Comparison of ENCODE assay signal across 23 cellular contexts in the genomic region with DNA sequence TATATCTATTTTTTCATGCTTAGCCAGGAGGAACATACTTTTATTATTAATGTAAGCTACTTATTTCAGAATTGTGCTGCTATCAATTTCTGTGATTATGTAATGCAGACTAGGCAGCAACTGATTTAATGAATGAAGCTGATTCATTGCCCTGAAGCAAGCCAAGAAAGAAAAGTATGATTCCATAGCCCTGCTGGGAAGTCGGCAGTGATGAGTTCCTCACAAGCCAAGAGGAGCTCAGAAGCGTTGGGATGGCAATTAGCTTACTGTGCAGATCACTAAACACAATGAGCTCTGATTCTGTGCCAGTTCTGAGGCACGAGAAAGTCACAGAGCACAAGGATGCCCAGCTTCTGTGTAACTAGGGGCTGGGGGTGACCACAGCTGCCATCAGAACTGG.
DNase-seq lines count a peak whose midpoint lies in the region; ATAC-seq and TF ChIP-seq lines count a peak whose summit lies in the region.
"Had no signal": no experiment of that assay in that cellular context is flagged by ENCODE, and none has a peak within 500 bp of the region (broad histone marks: within the 10 kb centered on the region; RNA-seq: fewer than 3 reads in every experiment).

No MANE protein-coding gene starts in this region.

- no peak for TF ChIP-seq CTCF in HFFc6 (IDR thresholded peaks at IDR 0.05)
- no peak for TF ChIP-seq CTCF in brain (conservative IDR thresholded peaks at IDR 0.05)
- TF ChIP-seq CTCF in foreskin keratinocyte (conservative IDR thresholded peaks at IDR 0.05), result no peak

- ATAC-seq in foreskin keratinocyte (peak; percentile 37), left lobe of liver (no peak)
- no peak for ATAC-seq in naive thymus-derived CD4-positive, alpha-beta T cell
- ATAC-seq: stimulated activated naive CD8-positive, alpha-beta T cell treated with anti-CD3 and anti-CD28 coated beads, Interleukin-15, Interleukin-2, amounts not matched to agents 100 U/mL and 50 U/mL, for 24 hours had no signal

- H3K9me3 Mint-ChIP-seq in HFFc6 (no peaks in the 10 kb centered on the region), brain (peaks cover 0 to under 1% (median 0%) of the 10 kb centered on the region in 5 experiments)
- H3K9me3 Mint-ChIP-seq in naive thymus-derived CD4-positive, alpha-beta T cell, result peaks cover 0 to 2% (median 0%) of the 10 kb centered on the region in 11 donors

- H3K27ac ChIP-seq in foreskin keratinocyte, result no peak overlapping the region
- no peak overlapping the region for H3K27ac ChIP-seq in naive thymus-derived CD4-positive, alpha-beta T cell (ENCODE audit: low read depth, low read length)
- H3K27ac ChIP-seq: ascending aorta, hepatocyte, ovary, transverse colon, VCaP had no signal

- intact Hi-C loops in naive thymus-derived CD4-positive, alpha-beta T cell (cut with micrococcal nuclease), result no loop called here

- CTCF ChIA-PET in naive thymus-derived CD4-positive, alpha-beta T cell (lab: Charles Lee), result no interaction called here

- no peaks in the 10 kb centered on the region for H3K36me3 Mint-ChIP-seq in HFFc6 (ENCODE audit: low read depth)
- no peaks in the 10 kb centered on the region for H3K36me3 Mint-ChIP-seq in brain
- H3K36me3 Mint-ChIP-seq in naive thymus-derived CD4-positive, alpha-beta T cell, result no peaks in the 10 kb centered on the region
- H3K36me3 Mint-ChIP-seq: naive B cell had no signal

- no peaks in the 10 kb centered on the region for H3K4me1 ChIP-seq in foreskin keratinocyte
- no peaks in the 10 kb centered on the region for H3K4me1 ChIP-seq in naive thymus-derived CD4-positive, alpha-beta T cell (ENCODE audit: control insufficient read depth in 2 of 2, insufficient read depth in 2 of 2, low read length in 2 of 2)
- H3K4me1 ChIP-seq: transverse colon had no signal

- no peak overlapping the region for H3K27ac Mint-ChIP-seq in HFFc6
- H3K27ac Mint-ChIP-seq in brain, result peak overlapping the region in 4 of 5 experiments; percentile 43 to 67 (median 64)
- H3K27ac Mint-ChIP-seq in naive thymus-derived CD4-positive, alpha-beta T cell, result no peak overlapping the region
- H3K27ac Mint-ChIP-seq: naive B cell had no signal

- DNase-seq in HFFc6 (peak; percentile 16), foreskin keratinocyte (peak; percentile 16 to 42), superior temporal gyrus (ENCODE audit: extremely low spot score) (peak; percentile 44), DMS53 (lab: John Stamatoyannopoulos, UW) (no peak), left lobe of liver (ENCODE audit: low spot score) (no peak)
- DNase-seq in naive thymus-derived CD4-positive, alpha-beta T cell, result no peak
- DNase-seq: activated CD4-positive, alpha-beta T cell treated with anti-CD3 and anti-CD28 coated beads, Interleukin-2, amount 50 U/mL, for 4 hours; activated naive CD4-positive, alpha-beta T cell; BE2C; dermis blood vessel endothelial cell; erythroblast; naive B cell; NCI-H1436; ovary; SHP77 treated with DMSO at 0.1 percent for 48 hours; stimulated activated CD4-positive, alpha-beta T cell treated with anti-CD3 and anti-CD28 coated beads, Interleukin-2, amount 100 ng/mL, for 24 hours; stimulated activated naive CD8-positive, alpha-beta T cell treated with anti-CD3 and anti-CD28 coated beads, Interleukin-15, Interleukin-2, amounts not matched to agents 100 U/mL and 50 U/mL, for 24 hours; T-helper 1 cell; transverse colon had no signal

- H3K9me3 ChIP-seq in naive thymus-derived CD4-positive, alpha-beta T cell (ENCODE audit: control insufficient read depth in 2 of 3, low read length in 3 of 3), result no peaks in the 10 kb centered on the region
- H3K9me3 ChIP-seq: ascending aorta, BE2C, ovary, transverse colon had no signal

- H3K4me3 Mint-ChIP-seq in HFFc6 (no peak overlapping the region), brain (no peak overlapping the region)
- no peak overlapping the region for H3K4me3 Mint-ChIP-seq in naive thymus-derived CD4-positive, alpha-beta T cell
- H3K4me3 Mint-ChIP-seq: naive B cell had no signal

- no peak overlapping the region for H3K4me3 ChIP-seq in naive thymus-derived CD4-positive, alpha-beta T cell (ENCODE audit: low read length)
- H3K4me3 ChIP-seq: ascending aorta, hepatocyte, ovary, transverse colon had no signal

- POLR2A ChIA-PET in naive thymus-derived CD4-positive, alpha-beta T cell (lab: Charles Lee), result no interaction called here

- H3K4me1 Mint-ChIP-seq in HFFc6 (ENCODE audit: low read depth), result no peaks in the 10 kb centered on the region
- H3K4me1 Mint-ChIP-seq in brain, result no peaks in the 10 kb centered on the region
- peaks cover 0 to 29% (median 10%) of the 10 kb centered on the region in 7 donors for H3K4me1 Mint-ChIP-seq in naive thymus-derived CD4-positive, alpha-beta T cell
- H3K4me1 Mint-ChIP-seq: naive B cell had no signal

- H3K27me3 Mint-ChIP-seq in HFFc6 (ENCODE audit: insufficient read depth) (peaks cover 6% of the 10 kb centered on the region; the same call in 1 of the 2 replicates), brain (no peaks in the 10 kb centered on the region)
- H3K27me3 Mint-ChIP-seq in naive thymus-derived CD4-positive, alpha-beta T cell, result peaks cover 2 to 5% (median 5%) of the 10 kb centered on the region in 5 donors

- H3K36me3 ChIP-seq in naive thymus-derived CD4-positive, alpha-beta T cell (ENCODE audit: control insufficient read depth in 2 of 3, insufficient read depth in 3 of 3, low read length in 3 of 3), result no peaks in the 10 kb centered on the region
- H3K36me3 ChIP-seq: ascending aorta, BE2C, ovary, transverse colon had no signal

- H3K27me3 ChIP-seq in foreskin keratinocyte, result no peaks in the 10 kb centered on the region
- no peaks in the 10 kb centered on the region for H3K27me3 ChIP-seq in naive thymus-derived CD4-positive, alpha-beta T cell (ENCODE audit: control insufficient read depth in 2 of 2, insufficient read depth in 2 of 2, low read length in 2 of 2)
- H3K27me3 ChIP-seq: ascending aorta, BE2C, hepatocyte, ovary, transverse colon had no signal

Comparison
In these comparisons a context has a peak if more than half of its experiments do, and no peak if none do; other contexts are left out.
1. DNase-seq: peak in HFFc6 (single experiment), foreskin keratinocyte (2 of 2) and superior temporal gyrus (single experiment); none in DMS53 (single experiment), left lobe of liver (single experiment) and naive thymus-derived CD4-positive, alpha-beta T cell (0 of 9).
2. H3K27ac Mint-ChIP-seq: peak in brain (4 of 5); none in HFFc6 (single experiment) and naive thymus-derived CD4-positive, alpha-beta T cell (0 of 9).